19 cellular contexts compared by ENCODE assay signal in the genomic region with DNA sequence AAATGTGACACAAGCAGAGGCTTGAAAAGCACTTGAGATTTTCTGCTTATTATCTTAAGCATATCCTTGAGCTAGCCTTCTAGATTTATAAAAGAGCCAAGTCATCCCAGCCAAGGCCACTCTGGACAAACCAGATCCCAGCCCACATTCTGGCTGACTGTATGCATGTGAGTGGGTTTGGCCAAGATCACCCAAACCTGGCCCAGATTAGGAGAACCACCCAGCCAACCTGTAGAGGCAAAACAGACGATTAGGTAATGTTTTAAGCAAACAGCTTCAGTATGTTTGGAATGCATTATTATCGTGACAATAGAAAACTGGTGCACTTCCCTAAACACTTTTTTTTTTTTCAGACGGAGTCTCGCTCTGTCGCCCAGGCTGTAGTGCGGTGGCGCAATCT.
DNase-seq lines count a peak whose midpoint lies in the region; ATAC-seq and TF ChIP-seq lines count a peak whose summit lies in the region.
"Had no signal": no experiment of that assay in that cellular context is flagged by ENCODE, and none has a peak within 500 bp of the region (broad histone marks: within the 10 kb centered on the region; RNA-seq: fewer than 3 reads in every experiment).

No MANE protein-coding gene starts in this region.

- no peaks in the 10 kb centered on the region for H3K4me1 ChIP-seq in upper lobe of right lung
- H3K4me1 ChIP-seq in Caco-2: no peaks in the 10 kb centered on the region
- H3K4me1 ChIP-seq: SJCRH30 had no signal

- peak; percentile 7 for DNase-seq in NCI-H2029 (lab: John Stamatoyannopoulos, UW)
- DNase-seq in NCI-H2029 treated with DMSO at 0.1 percent for 48 hours (lab: John Stamatoyannopoulos, UW): no peak
- DNase-seq in RWPE1 (ENCODE audit: low spot score): peak; percentile 66
- peak; percentile 50 for DNase-seq in fibroblast of the aortic adventitia (ENCODE audit: low read depth)
- DNase-seq in upper lobe of right lung: no peak
- no peak for DNase-seq in HFFc6
- no peak for DNase-seq in Caco-2
- DNase-seq in SK-N-DZ (ENCODE audit: low spot score): no peak
- DNase-seq: 8988T; BE2C; CD4-positive, CD25-positive, alpha-beta regulatory T cell; COR-L47; GOT3; KG1; NCI-H1417 treated with DMSO at 0.1 percent for 48 hours; NCI-H2081; NCI-H82; SJCRH30 had no signal

- H3K36me3 ChIP-seq in upper lobe of right lung: no peaks in the 10 kb centered on the region
- H3K36me3 ChIP-seq in Caco-2 (ENCODE audit: control insufficient read depth, insufficient read depth, low read length): no peaks in the 10 kb centered on the region
- H3K36me3 ChIP-seq: BE2C, SJCRH30 had no signal

- H3K27me3 ChIP-seq in upper lobe of right lung: no peaks in the 10 kb centered on the region
- H3K27me3 ChIP-seq in Caco-2 (replicated peaks; ENCODE audit: control insufficient read depth, insufficient read depth, low read length): no peaks in the 10 kb centered on the region
- H3K27me3 ChIP-seq: BE2C, SJCRH30 had no signal

- no peak overlapping the region for H3K4me3 ChIP-seq in fibroblast of the aortic adventitia (ENCODE audit: low read depth, low read length)
- H3K4me3 ChIP-seq in upper lobe of right lung: no peak overlapping the region
- H3K4me3 ChIP-seq in Caco-2 (ENCODE audit: low read depth, low read length): no peak overlapping the region
- H3K4me3 ChIP-seq: SJCRH30 had no signal

- H3K36me3 Mint-ChIP-seq in HFFc6 (ENCODE audit: low read depth) (peaks cover 4% of the 10 kb centered on the region; the same call in 1 of the 2 replicates), Caco-2 (ENCODE audit: insufficient read depth, unreplicated experiment) (no peaks in the 10 kb centered on the region)
- H3K36me3 Mint-ChIP-seq: CD4-positive, CD25-positive, alpha-beta regulatory T cell had no signal

- peak; percentile 21 for ATAC-seq in upper lobe of right lung
- ATAC-seq: HepG2 had no signal

- CTCF ChIA-PET in RWPE1 (lab: Yijun Ruan, JAX): interaction anchor here (0.6 to 0.7 kb wide), 5 partner anchors 34 to 947 kb away, joined by 3 to 4 read pairs (median 3); no protein-coding TSS in a partner anchor
- CTCF ChIA-PET in Caco-2 (lab: Charles Lee): no interaction called here

- H3K4me1 Mint-ChIP-seq in HFFc6 (ENCODE audit: low read depth): peaks cover 29% of the 10 kb centered on the region
- no peaks in the 10 kb centered on the region for H3K4me1 Mint-ChIP-seq in Caco-2 (ENCODE audit: low read depth, unreplicated experiment)
- H3K4me1 Mint-ChIP-seq: CD4-positive, CD25-positive, alpha-beta regulatory T cell had no signal

- no TSS peak for BruUV-seq in Caco-2 (replicated peaks; lab: Mats Ljungman, UMichigan)

- H3K9me3 Mint-ChIP-seq in HFFc6: 0 out of 2 replicates have a peak, but pooled peaks cover 4% of the 10 kb centered on the region
- H3K9me3 Mint-ChIP-seq in Caco-2 (ENCODE audit: unreplicated experiment): no peaks in the 10 kb centered on the region

- H3K27me3 Mint-ChIP-seq in HFFc6 (ENCODE audit: insufficient read depth) (peaks cover 3% of the 10 kb centered on the region; the same call in 1 of the 2 replicates), Caco-2 (ENCODE audit: insufficient read depth, unreplicated experiment) (no peaks in the 10 kb centered on the region)
- H3K27me3 Mint-ChIP-seq: CD4-positive, CD25-positive, alpha-beta regulatory T cell had no signal

- POLR2A ChIA-PET in RWPE1 (lab: Yijun Ruan, JAX; ENCODE audit: low non-redundant PET): no interaction called here
- POLR2A ChIA-PET in Caco-2 (lab: Charles Lee): no interaction called here

- no peak overlapping the region for H3K4me3 Mint-ChIP-seq in HFFc6
- no peak overlapping the region for H3K4me3 Mint-ChIP-seq in Caco-2 (ENCODE audit: unreplicated experiment)
- H3K4me3 Mint-ChIP-seq: CD4-positive, CD25-positive, alpha-beta regulatory T cell had no signal

- no peak overlapping the region for H3K27ac Mint-ChIP-seq in HFFc6
- no peak overlapping the region for H3K27ac Mint-ChIP-seq in Caco-2 (ENCODE audit: unreplicated experiment)
- H3K27ac Mint-ChIP-seq: CD4-positive, CD25-positive, alpha-beta regulatory T cell had no signal

- intact Hi-C loops in upper lobe of right lung (cut with DNase I) (no loop called here), Caco-2 (cut with micrococcal nuclease; ENCODE audit: unreplicated experiment) (no loop called here)

- H3K27ac ChIP-seq in RWPE1: peak overlapping the region; percentile 23; the same call in 1 of the 2 replicates
- no peak overlapping the region for H3K27ac ChIP-seq in upper lobe of right lung
- H3K27ac ChIP-seq: SJCRH30 had no signal

- TF ChIP-seq CTCF in RWPE1 (conservative IDR thresholded peaks at IDR 0.05; ENCODE audit: low read depth): no peak
- TF ChIP-seq CTCF in fibroblast of the aortic adventitia (IDR thresholded peaks at IDR 0.05; ENCODE audit: insufficient read depth, low read length): no peak
- no peak for TF ChIP-seq CTCF in upper lobe of right lung (IDR thresholded peaks at IDR 0.05)
- TF ChIP-seq CTCF in HFFc6 (IDR thresholded peaks at IDR 0.05): no peak
- no peak for TF ChIP-seq CTCF in Caco-2 (IDR thresholded peaks at IDR 0.05; ENCODE audit: insufficient read depth in 1 of 2, low read depth in 1 of 2, low read length in 1 of 2, severe bottlenecking in 1 of 2, unreplicated experiment in 1 of 2)

- no peaks in the 10 kb centered on the region for H3K9me3 ChIP-seq in upper lobe of right lung
- H3K9me3 ChIP-seq in Caco-2: no peaks in the 10 kb centered on the region
- H3K9me3 ChIP-seq: BE2C, SJCRH30 had no signal

Comparison
In these comparisons a context has a peak if more than half of its experiments do, and no peak if none do; other contexts are left out.
1. DNase-seq: peak in NCI-H2029 (single experiment), RWPE1 (single experiment) and fibroblast of the aortic adventitia (single experiment); none in NCI-H2029 treated with DMSO at 0.1 percent for 48 hours (single experiment), upper lobe of right lung (single experiment), HFFc6 (single experiment), Caco-2 (0 of 2) and SK-N-DZ (single experiment).